Comparison of ENCODE assay signal across 17 cellular contexts in the genomic region with DNA sequence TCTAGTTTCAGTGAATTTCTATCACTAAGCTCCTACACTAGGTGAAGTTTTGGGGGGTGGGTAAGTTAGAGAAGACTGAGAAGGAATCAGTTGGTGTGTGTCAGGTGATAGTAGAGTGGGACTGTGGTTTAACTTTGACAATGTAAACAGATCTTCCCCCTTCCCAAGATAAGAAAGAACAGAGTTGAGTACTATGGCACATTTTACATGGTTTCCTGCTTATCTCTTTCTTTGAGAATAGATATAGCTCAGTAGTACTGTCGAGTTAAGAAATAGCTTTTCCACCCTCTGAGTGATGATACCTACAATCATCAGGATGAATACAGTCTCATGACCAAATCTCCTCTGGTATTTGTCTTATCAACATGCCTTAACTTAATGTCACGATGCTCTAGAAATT.
DNase-seq lines count a peak whose midpoint lies in the region; TF ChIP-seq lines count a peak whose summit lies in the region.
"Had no signal": no experiment of that assay in that cellular context is flagged by ENCODE, and none has a peak within 500 bp of the region (broad histone marks: within the 10 kb centered on the region; RNA-seq: fewer than 3 reads in every experiment).

No MANE protein-coding gene starts in this region.

- DNase-seq in NCI-H226 (peak; percentile 64), amniotic epithelial cell (ENCODE audit: low read depth) (peak; percentile 84), coronary artery (ENCODE audit: low spot score) (no peak), iPS-NIHi11 (ENCODE audit: low spot score) (no peak), GM19238 (ENCODE audit: insufficient read length, low spot score) (no peak), GDM1 (lab: John Stamatoyannopoulos, UW) (no peak)
- DNase-seq: ACHN; BE2C; C1 segment of cervical spinal cord; CD4-positive, CD25-positive, alpha-beta regulatory T cell; CD8-positive, alpha-beta memory T cell; COR-L47; DMS 273 treated with DMSO at 0.1 percent for 48 hours; DMS53; DND-41; EL; H9 had no signal

- peak overlapping the region; percentile 58 to 69 for H3K27ac ChIP-seq in coronary artery

- H3K4me3 ChIP-seq in coronary artery, result no peak overlapping the region

- TF ChIP-seq CTCF in coronary artery (IDR thresholded peaks at IDR 0.05), result no peak

Comparison
In these comparisons a context has a peak if more than half of its experiments do, and no peak if none do; other contexts are left out.
1. DNase-seq: peak in NCI-H226 (single experiment) and amniotic epithelial cell (single experiment); none in coronary artery (single experiment), iPS-NIHi11 (single experiment), GM19238 (single experiment) and GDM1 (single experiment).